Comparison of ENCODE assay signal across 8 cellular contexts in the genomic region with DNA sequence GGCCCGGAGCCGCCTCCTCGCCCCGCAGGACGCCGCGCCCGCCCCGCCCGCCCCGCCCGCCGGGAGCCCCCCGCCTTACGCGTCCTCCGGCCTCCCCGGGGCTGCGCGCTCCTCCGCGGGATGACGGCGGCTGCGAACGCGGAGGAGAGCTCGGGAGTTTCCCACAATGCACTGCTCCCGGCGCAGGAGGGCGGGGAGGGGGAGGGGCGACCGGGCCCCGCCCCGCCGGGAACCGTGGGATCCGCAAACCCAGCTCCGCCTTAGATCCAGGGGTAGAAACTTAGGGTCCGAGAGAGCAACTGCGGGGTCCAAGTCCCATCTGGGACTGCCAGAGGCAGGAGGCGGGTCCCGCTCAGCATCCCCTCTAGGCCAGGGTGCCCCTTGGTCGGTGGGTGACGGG. TPM values are rescaled to one million over a fixed set of nuclear protein-coding genes. Genes with fewer than 3 reads are reported as not detected.
DNase-seq lines count a peak whose midpoint lies in the region; ATAC-seq and TF ChIP-seq lines count a peak whose summit lies in the region.

CEND1 (minus strand) TSS at position 140 of the 400 bp plus-strand sequence. CDS start 1,514 bp downstream, outside the sequence.

- no peak within 1 kb of the TSS for H3K27ac Mint-ChIP-seq in stimulated activated memory B cell treated with anti-CD40 and anti-IgM and Interleukin-4, amounts not matched to agents 10 μg/mL and 1 μg/mL and 100 μg/mL, for 72 hours
- no peak within 1 kb of the TSS for H3K27ac Mint-ChIP-seq in Caco-2 (ENCODE audit: unreplicated experiment)

- H3K27ac ChIP-seq in right atrium auricular region: no peak within 1 kb of the TSS

- POLR2A ChIA-PET in Caco-2 (lab: Charles Lee): interaction anchor here (0.6 kb wide), 1 partner anchor 214 kb away, joined by 6 read pairs; the partner anchor contains the start of gene PHRF1

- no peaks in the 10 kb centered on the region for H3K9me3 ChIP-seq in right atrium auricular region
- H3K9me3 ChIP-seq in Caco-2: no peaks in the 10 kb centered on the region

- H3K27me3 ChIP-seq in right atrium auricular region: peaks cover 0 to 9% of the 10 kb centered on the region in 2 donors
- no peaks in the 10 kb centered on the region for H3K27me3 ChIP-seq in Caco-2 (replicated peaks; ENCODE audit: control insufficient read depth, insufficient read depth, low read length)

- H3K4me3 ChIP-seq in right atrium auricular region (peak within 1 kb of the TSS in 1 of 2 donors; percentile 16), Caco-2 (ENCODE audit: low read depth, low read length) (no peak within 1 kb of the TSS)

- intact Hi-C loops in Right ventricle myocardium superior (cut with DNase I) (no loop called here), Caco-2 (cut with micrococcal nuclease; ENCODE audit: unreplicated experiment) (no loop called here)

- peaks cover 11% of the 10 kb centered on the region for H3K4me1 Mint-ChIP-seq in stimulated activated memory B cell treated with anti-CD40 and anti-IgM and Interleukin-4, amounts not matched to agents 10 μg/mL and 1 μg/mL and 100 μg/mL, for 72 hours
- H3K4me1 Mint-ChIP-seq in Caco-2 (ENCODE audit: low read depth, unreplicated experiment): no peaks in the 10 kb centered on the region

- CTCF ChIA-PET in Caco-2 (lab: Charles Lee): no interaction called here

- H3K36me3 Mint-ChIP-seq in stimulated activated memory B cell treated with anti-CD40 and anti-IgM and Interleukin-4, amounts not matched to agents 10 μg/mL and 1 μg/mL and 100 μg/mL, for 72 hours: peaks cover 32% of the 10 kb centered on the region
- peaks cover 19% of the 10 kb centered on the region for H3K36me3 Mint-ChIP-seq in Caco-2 (ENCODE audit: insufficient read depth, unreplicated experiment)

- ATAC-seq in Right ventricle myocardium superior (ENCODE audit: poor library complexity): peak; percentile 49
- ATAC-seq in stimulated activated memory B cell treated with anti-CD40 and anti-IgM and Interleukin-4, amounts not matched to agents 10 μg/mL and 1 μg/mL and 100 μg/mL, for 72 hours: peak; percentile 10
- ATAC-seq in GM21529 (IDR thresholded peaks at IDR 0.05; ENCODE audit: unreplicated experiment): no peak

- peaks cover 29% of the 10 kb centered on the region for H3K27me3 Mint-ChIP-seq in stimulated activated memory B cell treated with anti-CD40 and anti-IgM and Interleukin-4, amounts not matched to agents 10 μg/mL and 1 μg/mL and 100 μg/mL, for 72 hours
- H3K27me3 Mint-ChIP-seq in Caco-2 (ENCODE audit: insufficient read depth, unreplicated experiment): no peaks in the 10 kb centered on the region

- peak within 1 kb of the TSS; percentile 56 for H3K4me3 Mint-ChIP-seq in stimulated activated memory B cell treated with anti-CD40 and anti-IgM and Interleukin-4, amounts not matched to agents 10 μg/mL and 1 μg/mL and 100 μg/mL, for 72 hours
- H3K4me3 Mint-ChIP-seq in Caco-2 (ENCODE audit: unreplicated experiment): no peak within 1 kb of the TSS

- H3K36me3 ChIP-seq in right atrium auricular region: no peaks in the 10 kb centered on the region
- no peaks in the 10 kb centered on the region for H3K36me3 ChIP-seq in Caco-2 (ENCODE audit: control insufficient read depth, insufficient read depth, low read length)

- no peak for DNase-seq in Right ventricle myocardium superior
- no peak for DNase-seq in right atrium auricular region (ENCODE audit: low spot score)
- DNase-seq in activated CD4-positive, alpha-beta T cell treated with anti-CD3 and anti-CD28 coated beads for 48 hours: peak; percentile 69
- peak; percentile 43 for DNase-seq in germinal center (ENCODE audit: low spot score)
- DNase-seq in NK-92 treated with Interleukin-12 subunit alpha and Interleukin-12 subunit beta, amount 100 ng/mL, for 24 hours (lab: John Stamatoyannopoulos, UW): no peak
- no peak for DNase-seq in Caco-2

- H3K9me3 Mint-ChIP-seq in stimulated activated memory B cell treated with anti-CD40 and anti-IgM and Interleukin-4, amounts not matched to agents 10 μg/mL and 1 μg/mL and 100 μg/mL, for 72 hours: no peaks in the 10 kb centered on the region
- H3K9me3 Mint-ChIP-seq in Caco-2 (ENCODE audit: unreplicated experiment): no peaks in the 10 kb centered on the region

- H3K4me1 ChIP-seq in right atrium auricular region: peaks cover 0 to 12% of the 10 kb centered on the region in 2 donors
- H3K4me1 ChIP-seq in Caco-2: no peaks in the 10 kb centered on the region

- BruUV-seq in Caco-2 (replicated peaks; lab: Mats Ljungman, UMichigan): no TSS peak

- TF ChIP-seq CTCF in right atrium auricular region (IDR thresholded peaks at IDR 0.05) (no peak), Caco-2 (IDR thresholded peaks at IDR 0.05; ENCODE audit: insufficient read depth in 1 of 2, low read depth in 1 of 2, low read length in 1 of 2, severe bottlenecking in 1 of 2, unreplicated experiment in 1 of 2) (no peak)

RNA-seq across cellular contexts. Expression of gene CEND1, which starts in this region (rescaled TPM):
- total RNA-seq in Right ventricle myocardium superior (0.19 TPM), right atrium auricular region (1 to 10 TPM in 1 of 2 donors, not detected in 1; 1.1 TPM), Caco-2 (2022) (not detected in 2 replicates)

Comparison
In these comparisons a context has a peak if more than half of its experiments do, and no peak if none do; other contexts are left out.
1. Peak in ATAC-seq in Right ventricle myocardium superior; RNA of the gene not detected or under 1 TPM.
2. DNase-seq: peak in activated CD4-positive, alpha-beta T cell treated with anti-CD3 and anti-CD28 coated beads for 48 hours (single experiment) and germinal center (single experiment); none in Right ventricle myocardium superior (single experiment), right atrium auricular region (single experiment), NK-92 treated with Interleukin-12 subunit alpha and Interleukin-12 subunit beta, amount 100 ng/mL, for 24 hours (single experiment) and Caco-2 (0 of 2).